21 cellular contexts compared by ENCODE assay signal in genomic region chr1:78892251-78892650, GRCh38.
DNase-seq lines count a peak whose midpoint lies in the region; ATAC-seq and TF ChIP-seq lines count a peak whose summit lies in the region.
"Had no signal": no experiment of that assay in that cellular context is flagged by ENCODE, and none has a peak within 500 bp of the region (broad histone marks: within the 10 kb centered on the region; RNA-seq: fewer than 3 reads in every experiment).

No MANE protein-coding gene starts in this region.

- H3K9me3 ChIP-seq in upper lobe of left lung (no peaks in the 10 kb centered on the region), adrenal gland (replicated peaks in 1 of 3) (no peaks in the 10 kb centered on the region)
- H3K9me3 ChIP-seq: gastroesophageal sphincter, sigmoid colon, vagina had no signal

- H3K36me3 ChIP-seq in upper lobe of left lung (no peaks in the 10 kb centered on the region), adrenal gland (replicated peaks in 1 of 2) (no peaks in the 10 kb centered on the region)
- H3K36me3 ChIP-seq: gastroesophageal sphincter, sigmoid colon, vagina had no signal

- H3K27ac ChIP-seq in upper lobe of left lung: no peak overlapping the region
- H3K27ac ChIP-seq in adrenal gland: no peak overlapping the region
- H3K27ac ChIP-seq: gastroesophageal sphincter, sigmoid colon, vagina had no signal

- ATAC-seq in upper lobe of left lung (ENCODE audit: low FRiP score in 2 of 2): no peak
- ATAC-seq: gastroesophageal sphincter, WTC11 had no signal

- WGBS in upper lobe of left lung, 2 donors: 88 to 95% methylated on average over 2 of the region's 2 CpGs
- 59 to 80% (median 73%) methylated on average over 2 of the region's 2 CpGs for WGBS in adrenal gland, 4 donors

- no peaks in the 10 kb centered on the region for H3K27me3 ChIP-seq in upper lobe of left lung
- H3K27me3 ChIP-seq in adrenal gland: no peaks in the 10 kb centered on the region
- H3K27me3 ChIP-seq: gastroesophageal sphincter, sigmoid colon, vagina had no signal

- no peak for TF ChIP-seq POLR2A in upper lobe of left lung (IDR thresholded peaks at IDR 0.05)
- no peak for TF ChIP-seq POLR2A in adrenal gland (IDR thresholded peaks at IDR 0.05)

- DNase-seq in AG10803 (ENCODE audit: low read depth) (peak; percentile 55), HS-5 (ENCODE audit: low read depth) (peak; percentile 16), choroid plexus epithelial cell (ENCODE audit: low read depth) (peak; percentile 37), myocyte (ENCODE audit: low read depth) (peak; percentile 11), upper lobe of left lung (no peak), adrenal gland (no peak), DMS114 treated with DMSO at 0.1 percent for 48 hours (lab: John Stamatoyannopoulos, UW; ENCODE audit: unreplicated experiment) (no peak)
- no peak for DNase-seq in activated naive CD4-positive, alpha-beta T cell treated with anti-CD3 and anti-CD28 coated beads, Interleukin-2, amount 50 U/mL, for 16 hours
- DNase-seq: activated effector memory CD4-positive, alpha-beta T cell treated with anti-CD3 and anti-CD28 coated beads, Interleukin-2, amount 50 U/mL, for 16 hours; amniotic stem cell; CD4-positive, alpha-beta memory T cell; dermis blood vessel endothelial cell; DMS153; hypothalamus; NCI-H1417; NCI-H2107; NCI-H510A treated with DMSO at 0.1 percent for 48 hours; sigmoid colon had no signal

- TF ChIP-seq CTCF in AG10803 (conservative IDR thresholded peaks at IDR 0.05; ENCODE audit: low read length) (no peak), choroid plexus epithelial cell (conservative IDR thresholded peaks at IDR 0.05; ENCODE audit: low read depth, low read length) (no peak), upper lobe of left lung (IDR thresholded peaks at IDR 0.05) (no peak), adrenal gland (IDR thresholded peaks at IDR 0.05) (no peak)

- no peak overlapping the region for H3K4me3 ChIP-seq in AG10803 (ENCODE audit: low read length)
- no peak overlapping the region for H3K4me3 ChIP-seq in choroid plexus epithelial cell (ENCODE audit: low read depth, low read length)
- H3K4me3 ChIP-seq in upper lobe of left lung: no peak overlapping the region
- H3K4me3 ChIP-seq in adrenal gland: no peak overlapping the region
- H3K4me3 ChIP-seq: gastroesophageal sphincter, sigmoid colon, vagina had no signal

- intact Hi-C loops in adrenal gland (cut with DNase I): no loop called here

- no peaks in the 10 kb centered on the region for H3K4me1 ChIP-seq in upper lobe of left lung
- no peaks in the 10 kb centered on the region for H3K4me1 ChIP-seq in adrenal gland (replicated peaks in 1 of 2)
- H3K4me1 ChIP-seq: gastroesophageal sphincter, sigmoid colon, vagina had no signal

- no peak for TF ChIP-seq EP300 in upper lobe of left lung (IDR thresholded peaks at IDR 0.05)

Comparison
In these comparisons a context has a peak if more than half of its experiments do, and no peak if none do; other contexts are left out.
1. DNase-seq: peak in AG10803 (single experiment), HS-5 (single experiment), choroid plexus epithelial cell (single experiment) and myocyte (single experiment); none in upper lobe of left lung (0 of 2), adrenal gland (0 of 7), activated naive CD4-positive, alpha-beta T cell treated with anti-CD3 and anti-CD28 coated beads, Interleukin-2, amount 50 U/mL, for 16 hours (single experiment) and DMS114 treated with DMSO at 0.1 percent for 48 hours (single experiment).